In the genomic region with DNA sequence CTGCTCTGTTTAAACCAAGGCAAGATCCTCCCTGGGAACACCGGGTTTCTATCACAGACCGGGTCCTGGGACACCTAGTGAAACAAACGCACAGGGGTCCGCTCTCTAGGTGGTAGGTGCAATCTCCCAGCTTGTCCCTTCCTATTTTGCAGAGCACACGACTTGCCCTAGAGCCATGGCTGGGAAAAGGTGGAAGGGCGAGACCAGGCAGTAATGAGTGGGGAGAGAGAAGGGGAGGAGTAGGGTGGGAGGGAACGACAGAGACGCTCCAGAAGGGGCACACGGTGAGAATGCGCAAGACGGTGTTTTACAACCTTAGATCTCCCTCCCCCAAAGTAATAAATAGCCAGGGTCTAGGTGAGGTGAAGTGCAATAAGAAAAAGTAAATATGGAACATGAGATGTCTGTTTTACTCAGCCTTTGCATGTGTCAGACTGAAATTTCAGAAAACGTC, we compare ENCODE assay signal across 8 cellular contexts. TPM values are rescaled to one million over a fixed set of nuclear protein-coding genes. Genes with fewer than 3 reads are reported as not detected.
DNase-seq lines count a peak whose midpoint lies in the region; ATAC-seq, FAIRE-seq and TF ChIP-seq lines count a peak whose summit lies in the region.

No MANE protein-coding gene starts in this region.

- peak overlapping the region; percentile 30 for H3K4me3 Mint-ChIP-seq in activated CD4-positive, alpha-beta T cell treated with anti-CD3 and anti-CD28 coated beads, Interleukin-2, amount 10 ng/mL, durations not matched to agents 7 days and 5 days
- H3K4me3 Mint-ChIP-seq in MCF 10A (ENCODE audit: unreplicated experiment) (peak overlapping the region; percentile 82), type B pancreatic cell (peak overlapping the region; percentile 95)

- peaks cover 0 to 72% of the 10 kb centered on the region in 2 donors for H3K27me3 ChIP-seq in left lung

- peak overlapping the region; percentile 78 to 84 for H3K27ac ChIP-seq in left lung

- peaks cover 0 to 22% of the 10 kb centered on the region in 2 donors for H3K4me1 ChIP-seq in left lung

- CTCF ChIA-PET in activated CD4-positive, alpha-beta T cell treated with anti-CD3 and anti-CD28 coated beads, Interleukin-2, amount 10 ng/mL, durations not matched to agents 7 days and 5 days (lab: Charles Lee): no interaction called here
- CTCF ChIA-PET in MCF 10A (lab: Yijun Ruan, JAX): interaction anchor here (0.6 to 4.4 kb wide), 5 partner anchors 9 to 207 kb away, joined by 3 to 22 read pairs (median 4); a partner anchor contains a TSS

- H3K27me3 Mint-ChIP-seq in activated CD4-positive, alpha-beta T cell treated with anti-CD3 and anti-CD28 coated beads, Interleukin-2, amount 10 ng/mL, durations not matched to agents 7 days and 5 days: peaks cover 71% of the 10 kb centered on the region
- H3K27me3 Mint-ChIP-seq in MCF 10A (ENCODE audit: insufficient read depth, unreplicated experiment): no peaks in the 10 kb centered on the region
- H3K27me3 Mint-ChIP-seq in type B pancreatic cell: peaks cover 50% of the 10 kb centered on the region

- POLR2A ChIA-PET in activated CD4-positive, alpha-beta T cell treated with anti-CD3 and anti-CD28 coated beads, Interleukin-2, amount 10 ng/mL, durations not matched to agents 7 days and 5 days (lab: Charles Lee): no interaction called here
- POLR2A ChIA-PET in MCF 10A (lab: Yijun Ruan, JAX): interaction anchor here (0.5 to 5.2 kb wide), 10 partner anchors 9 to 183 kb away, joined by 3 to 69 read pairs (median 4); a partner anchor contains a TSS

- H3K9me3 Mint-ChIP-seq in activated CD4-positive, alpha-beta T cell treated with anti-CD3 and anti-CD28 coated beads, Interleukin-2, amount 10 ng/mL, durations not matched to agents 7 days and 5 days: peaks cover 10% of the 10 kb centered on the region
- no peaks in the 10 kb centered on the region for H3K9me3 Mint-ChIP-seq in MCF 10A (ENCODE audit: unreplicated experiment)
- peaks cover 13% of the 10 kb centered on the region for H3K9me3 Mint-ChIP-seq in type B pancreatic cell

- H3K36me3 Mint-ChIP-seq in activated CD4-positive, alpha-beta T cell treated with anti-CD3 and anti-CD28 coated beads, Interleukin-2, amount 10 ng/mL, durations not matched to agents 7 days and 5 days (ENCODE audit: low read depth): no peaks in the 10 kb centered on the region
- H3K36me3 Mint-ChIP-seq in MCF 10A (ENCODE audit: insufficient read depth, unreplicated experiment) (peaks cover 7% of the 10 kb centered on the region), type B pancreatic cell (peaks cover 7% of the 10 kb centered on the region)

- no TSS peak for BruUV-seq in MCF 10A (replicated peaks; lab: Mats Ljungman, UMichigan)

- H3K36me3 ChIP-seq in left lung: no peaks in the 10 kb centered on the region

- no peak for TF ChIP-seq CTCF in MCF 10A (IDR thresholded peaks at IDR 0.05; ENCODE audit: unreplicated experiment)
- TF ChIP-seq CTCF in left lung (IDR thresholded peaks at IDR 0.05): no peak
- no peak for TF ChIP-seq CTCF in type B pancreatic cell (conservative IDR thresholded peaks at IDR 0.05)

- no peak for FAIRE-seq in urothelium cell line (lab: Jason Lieb, UNC)

- H3K27ac Mint-ChIP-seq in activated CD4-positive, alpha-beta T cell treated with anti-CD3 and anti-CD28 coated beads, Interleukin-2, amount 10 ng/mL, durations not matched to agents 7 days and 5 days: no peak overlapping the region
- H3K27ac Mint-ChIP-seq in MCF 10A (ENCODE audit: low read depth, unreplicated experiment) (peak overlapping the region; percentile 77), type B pancreatic cell (peak overlapping the region; percentile 93)

- intact Hi-C loops in MCF 10A (cut with micrococcal nuclease): loop anchor here (1.0 kb wide), 1 partner anchor 80 kb away; no protein-coding TSS in a partner anchor
- intact Hi-C loops in left lung (cut with DNase I): no loop called here

- no peak for DNase-seq in activated CD4-positive, alpha-beta T cell treated with anti-CD3 and anti-CD28 coated beads, Interleukin-2, amount 10 ng/mL, durations not matched to agents 7 days and 5 days
- no peak for DNase-seq in activated CD4-positive, alpha-beta T cell treated with anti-CD3 and anti-CD28 coated beads, Interleukin-2, amount 50 U/mL, for 1 hour
- no peak for DNase-seq in MCF 10A (ENCODE audit: unreplicated experiment)
- no peak for DNase-seq in left lung
- DNase-seq in type B pancreatic cell (ENCODE audit: extremely low spot score, unreplicated experiment): no peak
- no peak for DNase-seq in urothelium cell line (ENCODE audit: low spot score)
- DNase-seq in NOMO-1 treated with dmso at 0.1 percent for 144 hours (lab: John Stamatoyannopoulos, UW; ENCODE audit: unreplicated experiment): no peak

- ATAC-seq in left lung (peak; percentile 49), HG02840 (IDR thresholded peaks at IDR 0.05; ENCODE audit: low FRiP score, unreplicated experiment) (no peak)

- peak overlapping the region; percentile 52 to 56 for H3K4me3 ChIP-seq in left lung

- H3K9me3 ChIP-seq in left lung: peaks cover 0 to 12% of the 10 kb centered on the region in 2 donors

- H3K4me1 Mint-ChIP-seq in activated CD4-positive, alpha-beta T cell treated with anti-CD3 and anti-CD28 coated beads, Interleukin-2, amount 10 ng/mL, durations not matched to agents 7 days and 5 days: peaks cover 9% of the 10 kb centered on the region
- H3K4me1 Mint-ChIP-seq in MCF 10A (ENCODE audit: insufficient read depth, unreplicated experiment) (peaks cover 23% of the 10 kb centered on the region), type B pancreatic cell (ENCODE audit: unreplicated experiment) (peaks cover 14% of the 10 kb centered on the region)

RNA-seq across cellular contexts. Expression of a gene that starts 9.3 kb away (rescaled TPM):
- total RNA-seq in activated CD4-positive, alpha-beta T cell treated with anti-CD3 and anti-CD28 coated beads, Interleukin-2, amount 10 ng/mL, durations not matched to agents 7 days and 5 days: not detected
- total RNA-seq in MCF 10A (2022): 38.6 and 46.7 TPM in 2 replicates
- 10 to 100 TPM; 42.3 to 55.2 TPM for total RNA-seq in left lung
- 42.7 and 213 TPM in 2 replicates for total RNA-seq in type B pancreatic cell (ENCODE audit: low replicate concordance)

Comparison
In these comparisons a context has a peak if more than half of its experiments do, and no peak if none do; other contexts are left out.
1. H3K4me3 Mint-ChIP-seq: peak in every context shown above with its lines; median percentile 95 in type B pancreatic cell; 82 in MCF 10A; 30 in activated CD4-positive, alpha-beta T cell treated with anti-CD3 and anti-CD28 coated beads, Interleukin-2, amount 10 ng/mL, durations not matched to agents 7 days and 5 days.
2. RNA of a gene that starts 9.3 kb away (total RNA-seq): 42.3 to 55.2 TPM in left lung, 38.6 to 46.7 TPM in MCF 10A and 42.7 to 213 TPM in type B pancreatic cell; not detected in activated CD4-positive, alpha-beta T cell treated with anti-CD3 and anti-CD28 coated beads, Interleukin-2, amount 10 ng/mL, durations not matched to agents 7 days and 5 days; every median in the first group is over 10 times any median in the second.